Comparison of ENCODE assay signal across 16 cellular contexts in the genomic region with DNA sequence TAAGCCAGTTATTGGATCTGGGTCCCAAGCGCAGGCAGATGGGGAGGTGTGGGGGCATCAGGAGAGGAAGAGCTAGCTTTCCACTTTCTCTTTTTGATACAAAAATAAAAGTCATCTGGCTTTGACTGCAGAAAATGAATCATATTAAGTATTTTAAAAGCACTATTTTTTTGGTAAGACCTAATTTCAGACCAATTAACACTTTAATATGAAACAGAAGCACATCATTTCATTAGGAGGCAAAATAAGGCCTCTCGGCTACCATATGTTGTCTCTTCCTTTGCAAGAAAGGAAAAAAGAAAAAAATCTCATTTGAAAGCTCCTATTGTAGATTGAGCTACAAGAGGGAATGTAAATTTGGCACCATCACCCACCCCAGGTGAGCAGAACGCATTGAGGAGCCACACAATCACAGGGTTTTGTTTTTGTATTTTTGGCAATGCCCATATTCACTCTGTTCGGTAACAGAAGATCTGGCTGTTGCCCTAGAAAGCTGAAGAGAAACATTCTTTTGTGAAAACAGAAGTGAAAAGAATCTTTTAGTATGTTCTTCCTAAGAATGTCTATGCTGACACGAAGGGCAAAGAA.
"Had no signal": no experiment of that assay in that cellular context is flagged by ENCODE, and none has a peak within 500 bp of the region (broad histone marks: within the 10 kb centered on the region; RNA-seq: fewer than 3 reads in every experiment).

No MANE protein-coding gene starts in this region.

- H3K27me3 ChIP-seq: Peyer's patch had no signal

- ATAC-seq: PC-3, Right ventricle myocardium inferior had no signal

- H3K4me1 ChIP-seq: Peyer's patch, SJCRH30 had no signal

- H3K9me3 ChIP-seq: Peyer's patch, SJCRH30 had no signal

- DNase-seq: KBM-7, MV-4-11, NCI-H1048, NCI-H1105, NCI-H1436 treated with DMSO at 0.1 percent for 48 hours, NCI-H1694, NCI-H187 treated with DMSO at 0.1 percent for 48 hours, NCI-H2029 treated with DMSO at 0.1 percent for 48 hours, NCI-H2171 treated with DMSO at 0.1 percent for 48 hours, NCI-H524 treated with DMSO at 0.1 percent for 48 hours, PC-3, Peyer's patch, SHP77 treated with DMSO at 0.1 percent for 48 hours, SJCRH30, T-helper 2 cell had no signal

- H3K4me3 ChIP-seq: Peyer's patch, SJCRH30 had no signal

- H3K36me3 ChIP-seq: Peyer's patch, SJCRH30 had no signal

- H3K27ac ChIP-seq: Peyer's patch, SJCRH30 had no signal
